Comparison of ENCODE assay signal across 8 cellular contexts in the genomic region with DNA sequence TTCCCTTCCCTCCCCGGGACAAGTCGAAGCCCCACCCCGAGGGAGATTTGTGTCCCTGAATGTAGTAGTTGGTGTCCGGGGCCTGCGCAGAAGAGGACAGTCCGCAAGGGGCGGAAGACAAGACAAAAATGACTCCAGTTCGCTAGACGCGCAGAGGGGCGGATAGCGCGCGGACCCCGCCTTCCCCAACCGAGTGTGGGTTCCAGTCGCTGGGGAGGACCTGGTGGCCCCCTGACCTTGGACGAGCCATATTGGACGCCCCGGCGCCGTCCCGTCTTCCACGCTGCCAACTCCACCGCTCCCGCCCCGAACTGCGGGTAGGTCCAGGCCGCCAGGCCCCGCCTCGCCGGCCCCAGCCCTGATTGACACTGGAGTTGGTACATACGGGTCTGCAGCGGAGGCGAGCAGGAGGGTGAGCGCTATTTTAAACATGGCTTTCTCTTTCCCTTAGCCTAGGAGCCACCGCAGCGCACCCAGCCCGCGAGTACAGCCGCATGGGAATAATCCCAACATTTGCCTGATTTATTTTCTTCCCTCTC. TPM values are rescaled to one million over a fixed set of nuclear protein-coding genes. Genes with fewer than 3 reads are reported as not detected.
DNase-seq lines count a peak whose midpoint lies in the region; TF ChIP-seq lines count a peak whose summit lies in the region.

No MANE protein-coding gene starts in this region.

- no peaks in the 10 kb centered on the region for H3K36me3 ChIP-seq in MM.1S (replicated peaks; ENCODE audit: insufficient read depth, low read length)
- H3K36me3 ChIP-seq in SJCRH30: peaks cover 2% of the 10 kb centered on the region; the same call in 1 of the 2 replicates
- H3K36me3 ChIP-seq in suprapubic skin: no peaks in the 10 kb centered on the region

- 2% methylated on average over 39 of the region's 41 CpGs for WGBS in suprapubic skin

- peak; percentile 93 for DNase-seq in GM03348 (ENCODE audit: low spot score)
- peak; percentile 88 for DNase-seq in HCEC 1CT
- DNase-seq in MM.1S: peak; percentile 83
- peak; percentile 90 to 93 for DNase-seq in SJCRH30
- peak; percentile 73 for DNase-seq in activated naive CD4-positive, alpha-beta T cell treated with anti-CD3 and anti-CD28 coated beads for 36 hours
- DNase-seq in germinal center (ENCODE audit: low spot score): peak; percentile 83
- peak in 55 of 56 donors; percentile 37 to 90 (median 78) for DNase-seq in nucleus accumbens (lab: John Stamatoyannopoulos, UW)
- peak; percentile 93 to 94 for DNase-seq in suprapubic skin (ENCODE audit: low spot score in 2 of 2)

- H3K27me3 Mint-ChIP-seq in activated naive CD4-positive, alpha-beta T cell treated with anti-CD3 and anti-CD28 coated beads for 36 hours (ENCODE audit: low read depth): no peaks in the 10 kb centered on the region

- TF ChIP-seq EP300 in suprapubic skin (IDR thresholded peaks at IDR 0.05): no peak

- peaks cover 4% of the 10 kb centered on the region for H3K36me3 Mint-ChIP-seq in activated naive CD4-positive, alpha-beta T cell treated with anti-CD3 and anti-CD28 coated beads for 36 hours (ENCODE audit: low read depth)

- no peaks in the 10 kb centered on the region for H3K9me3 Mint-ChIP-seq in activated naive CD4-positive, alpha-beta T cell treated with anti-CD3 and anti-CD28 coated beads for 36 hours

- no peak for TF ChIP-seq POLR2A in suprapubic skin (IDR thresholded peaks at IDR 0.05)

- peaks cover 14% of the 10 kb centered on the region for H3K4me1 Mint-ChIP-seq in activated naive CD4-positive, alpha-beta T cell treated with anti-CD3 and anti-CD28 coated beads for 36 hours (ENCODE audit: low read depth)

- no peaks in the 10 kb centered on the region for H3K9me2 ChIP-seq in MM.1S (replicated peaks; ENCODE audit: insufficient read depth, low read length)

- H3K9ac ChIP-seq in MM.1S (ENCODE audit: low read length): peak overlapping the region; percentile 86

- H3K27ac ChIP-seq in MM.1S (ENCODE audit: low read length): peak overlapping the region; percentile 82
- H3K27ac ChIP-seq in SJCRH30: peak overlapping the region; percentile 85
- peak overlapping the region; percentile 86 for H3K27ac ChIP-seq in suprapubic skin

- peak overlapping the region; percentile 78 for H3K27ac Mint-ChIP-seq in activated naive CD4-positive, alpha-beta T cell treated with anti-CD3 and anti-CD28 coated beads for 36 hours

- CTCF ChIA-PET in activated naive CD4-positive, alpha-beta T cell treated with anti-CD3 and anti-CD28 coated beads for 36 hours (lab: Charles Lee): no interaction called here

- peak overlapping the region; percentile 66 for H3K4me2 ChIP-seq in MM.1S (ENCODE audit: low read depth, low read length)

- H3K9me3 ChIP-seq in MM.1S (replicated peaks; ENCODE audit: insufficient read depth, low read length) (no peaks in the 10 kb centered on the region), SJCRH30 (replicated peaks) (no peaks in the 10 kb centered on the region), suprapubic skin (no peaks in the 10 kb centered on the region)

- H3K27me3 ChIP-seq in MM.1S (replicated peaks; ENCODE audit: insufficient read depth, low read length): no peaks in the 10 kb centered on the region
- no peaks in the 10 kb centered on the region for H3K27me3 ChIP-seq in SJCRH30
- H3K27me3 ChIP-seq in suprapubic skin: no peaks in the 10 kb centered on the region

- peaks cover 56% of the 10 kb centered on the region for H3K79me2 ChIP-seq in MM.1S (ENCODE audit: low read length)

- peak; percentile 30 for TF ChIP-seq CTCF in MM.1S (IDR thresholded peaks at IDR 0.05; ENCODE audit: low read length)
- peak; percentile 18 to 35 for TF ChIP-seq CTCF in suprapubic skin (IDR thresholded peaks at IDR 0.05)

- peak overlapping the region; percentile 95 for H3K4me3 Mint-ChIP-seq in activated naive CD4-positive, alpha-beta T cell treated with anti-CD3 and anti-CD28 coated beads for 36 hours

- H3K4me3 ChIP-seq in MM.1S (ENCODE audit: low read length) (peak overlapping the region; percentile 98), SJCRH30 (peak overlapping the region; percentile 86), suprapubic skin (peak overlapping the region; percentile 68)

- H4K20me1 ChIP-seq in MM.1S (ENCODE audit: insufficient read depth, low read length): no peaks in the 10 kb centered on the region

- intact Hi-C loops in activated naive CD4-positive, alpha-beta T cell treated with anti-CD3 and anti-CD28 coated beads for 36 hours (cut with micrococcal nuclease): loop anchor here (1.0 to 5.0 kb wide), 6 partner anchors 155 to 769 kb away; partner anchors contain the start of genes IRAK1BP1, LCA5, PHIP and TTK

- H2AFZ ChIP-seq in MM.1S (ENCODE audit: low read length): peak overlapping the region; percentile 91

- H3K4me1 ChIP-seq in MM.1S (ENCODE audit: low read length) (peaks cover 21% of the 10 kb centered on the region), SJCRH30 (no peaks in the 10 kb centered on the region; the same call in 1 of the 2 replicates), suprapubic skin (peaks cover 29% of the 10 kb centered on the region)

- H3F3A ChIP-seq in MM.1S (ENCODE audit: insufficient read depth, low read length): peaks cover 5% of the 10 kb centered on the region; the same call in 1 of the 2 replicates

RNA-seq across cellular contexts. Expression of gene HMGN3, which starts 0.8 kb away (rescaled TPM):
- total RNA-seq in SJCRH30 (2014; rRNA removed; shearing (Covaris generic)): 296 and 328 TPM in 2 replicates
- 10 to 100 TPM; 35.3 to 35.8 TPM for total RNA-seq in activated naive CD4-positive, alpha-beta T cell treated with anti-CD3 and anti-CD28 coated beads for 36 hours
- 10 to 100 TPM; 31.0 to 37.8 (median 35.9) TPM for total RNA-seq in suprapubic skin

Comparison
In these comparisons a context has a peak if more than half of its experiments do, and no peak if none do; other contexts are left out.
1. Peak in every context shown above with its lines: DNase-seq, H3K4me3 ChIP-seq and H3K27ac ChIP-seq.